ENCODE assay signal across 25 cellular contexts in the genomic region with DNA sequence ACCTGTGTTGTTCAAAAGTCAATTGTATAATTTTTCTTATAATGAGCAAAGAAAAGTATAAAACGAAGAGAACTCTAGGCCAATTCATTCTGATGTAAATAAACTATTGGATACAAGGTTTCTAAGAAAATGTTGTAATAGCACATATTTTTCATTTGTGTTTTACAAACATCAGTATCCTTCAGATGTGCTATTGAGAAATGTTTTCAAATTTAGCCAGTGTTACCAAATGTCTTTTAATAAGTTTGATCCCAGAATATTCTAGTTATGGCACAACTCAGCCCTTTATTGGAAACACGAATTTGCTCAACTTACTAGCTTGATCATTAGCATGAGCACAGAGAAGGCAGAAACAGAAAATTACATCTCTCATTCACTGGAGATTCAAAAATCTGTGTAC.
"Had no signal": no experiment of that assay in that cellular context is flagged by ENCODE, and none has a peak within 500 bp of the region (broad histone marks: within the 10 kb centered on the region; RNA-seq: fewer than 3 reads in every experiment).

No MANE protein-coding gene starts in this region.

- H3K27me3 ChIP-seq: neutrophil, pancreas, right lobe of liver, sigmoid colon, stomach, thyroid gland, tibial nerve, upper lobe of left lung, vagina had no signal

- DNase-seq: nephron progenitor cell; nucleus accumbens; pancreas; retina; right cardiac atrium; right lobe of liver; sigmoid colon; small intestine; stimulated activated CD4-positive, alpha-beta T cell treated with anti-CD3 and anti-CD28 coated beads, Interleukin-15, amount 100 ng/mL, for 24 hours; stimulated activated CD4-positive, alpha-beta T cell treated with anti-CD3 and anti-CD28 coated beads, Interleukin-2, amount 100 ng/mL, for 24 hours; stimulated activated CD4-positive, alpha-beta T cell treated with anti-CD3 and anti-CD28 coated beads, Interleukin-2, amount 100 ng/mL, for 48 hours; stimulated activated CD4-positive, alpha-beta T cell treated with anti-CD3 and anti-CD28 coated beads, Interleukin-4, amount 100 ng/mL, for 24 hours; stimulated activated naive B cell treated with anti-CD40 and anti-IgM and Interleukin-4, amounts not matched to agents 10 μg/mL and 1 μg/mL and 100 μg/mL, for 72 hours; stimulated activated naive CD4-positive, alpha-beta T cell treated with Interleukin-2 at 50 U/mL for 16 hours; stomach; thyroid gland; trophoblast cell; upper lobe of left lung had no signal

- H3K36me3 ChIP-seq: neutrophil, pancreas, prostate gland, right lobe of liver, sigmoid colon, stomach, thoracic aorta, thyroid gland, tibial nerve, upper lobe of left lung, vagina had no signal

- H3K4me3 ChIP-seq: pancreas, prostate gland, right lobe of liver, sigmoid colon, stomach, thoracic aorta, thyroid gland, tibial nerve, upper lobe of left lung, vagina had no signal

- H3K9me3 ChIP-seq: neutrophil, pancreas, prostate gland, right lobe of liver, sigmoid colon, stomach, thoracic aorta, thyroid gland, tibial nerve, upper lobe of left lung, vagina had no signal

- ATAC-seq: natural killer cell treated with Interleukin-12 subunit alpha and Interleukin-12 subunit beta and Interleukin-15 and Interleukin-18, amount 100 ng/mL, for 72 hours; pancreas; right cardiac atrium; right lobe of liver; stimulated activated effector memory CD8-positive, alpha-beta T cell treated with anti-CD3 and anti-CD28 coated beads, Interleukin-12 subunit alpha, Interleukin-12 subunit beta, amount 100 ng/mL, for 72 hours; stimulated activated naive B cell treated with anti-CD40 and anti-IgM and Interleukin-4, amounts not matched to agents 10 μg/mL and 1 μg/mL and 100 μg/mL, for 72 hours had no signal

- H3K4me1 ChIP-seq: pancreas, prostate gland, right lobe of liver, sigmoid colon, stomach, thyroid gland, tibial nerve, upper lobe of left lung, vagina had no signal

- H3K27ac ChIP-seq: neutrophil, pancreas, prostate gland, right lobe of liver, sigmoid colon, stomach, thoracic aorta, thyroid gland, tibial nerve, upper lobe of left lung, vagina had no signal
